In genomic region chr10:116815641-116816415, GRCh38 we compare ENCODE assay signal across 19 cellular contexts. TPM values are rescaled to one million over a fixed set of nuclear protein-coding genes. Genes with fewer than 3 reads are reported as not detected.
DNase-seq lines count a peak whose midpoint lies in the region; ATAC-seq and TF ChIP-seq lines count a peak whose summit lies in the region.
"Had no signal": no experiment of that assay in that cellular context is flagged by ENCODE, and none has a peak within 500 bp of the region (broad histone marks: within the 10 kb centered on the region; RNA-seq: fewer than 3 reads in every experiment).

No MANE protein-coding gene starts in this region.

- peak; percentile 8 for ATAC-seq in foreskin keratinocyte
- ATAC-seq in HG03135 (IDR thresholded peaks at IDR 0.05; ENCODE audit: unreplicated experiment), result no peak
- no peak for ATAC-seq in GM21825 (IDR thresholded peaks at IDR 0.05; ENCODE audit: unreplicated experiment)
- ATAC-seq: effector memory CD8-positive, alpha-beta T cell had no signal

- H3K27ac ChIP-seq in foreskin keratinocyte, result no peak overlapping the region
- H3K27ac ChIP-seq in tibial nerve, result no peak overlapping the region
- H3K27ac ChIP-seq: neutrophil, tibial artery had no signal

- TF ChIP-seq POLR2A in tibial nerve (IDR thresholded peaks at IDR 0.05), result no peak

- H3K4me1 ChIP-seq in foreskin keratinocyte (no peaks in the 10 kb centered on the region), tibial nerve (no peaks in the 10 kb centered on the region)
- H3K4me1 ChIP-seq: BE2C, tibial artery had no signal

- no peaks in the 10 kb centered on the region for H3K36me3 ChIP-seq in tibial nerve
- H3K36me3 ChIP-seq: BE2C, neutrophil, tibial artery had no signal

- 43 to 45% methylated on average over 16 to 18 of the region's 18 CpGs for WGBS in tibial nerve, 2 donors

- H3K9me3 ChIP-seq in tibial nerve, result peaks cover 0 to 12% (median 0%) of the 10 kb centered on the region in 4 donors
- H3K9me3 ChIP-seq: BE2C, neutrophil, tibial artery had no signal

- no peak for TF ChIP-seq EP300 in tibial nerve (IDR thresholded peaks at IDR 0.05)

- peaks cover 32% of the 10 kb centered on the region for H3K27me3 ChIP-seq in foreskin keratinocyte
- peaks cover 0 to 47% of the 10 kb centered on the region in 2 donors for H3K27me3 ChIP-seq in tibial nerve

- no peak overlapping the region for H3K4me3 ChIP-seq in tibial nerve
- H3K4me3 ChIP-seq: tibial artery had no signal

- TF ChIP-seq CTCF in foreskin keratinocyte (conservative IDR thresholded peaks at IDR 0.05), result no peak
- no peak for TF ChIP-seq CTCF in tibial nerve (IDR thresholded peaks at IDR 0.05)

- peak; percentile 23 for DNase-seq in A172 (ENCODE audit: low spot score)
- peak; percentile 32 for DNase-seq in EH (ENCODE audit: low read depth)
- peak; percentile 66 for DNase-seq in NCI-H69 (lab: John Stamatoyannopoulos, UW)
- DNase-seq in foreskin keratinocyte, result no peak
- no peak for DNase-seq in tibial nerve (ENCODE audit: low spot score in 2 of 2)
- DNase-seq in COR-L47 (lab: John Stamatoyannopoulos, UW), result no peak
- DNase-seq: activated CD4-positive, alpha-beta T cell treated with anti-CD3 and anti-CD28 coated beads, Interleukin-2, amount 10 ng/mL, durations not matched to agents 7 days and 5 days; activated naive CD8-positive, alpha-beta T cell treated with anti-CD3 and anti-CD28 coated beads for 36 hours; BE2C; central memory CD4-positive, alpha-beta T cell; effector memory CD8-positive, alpha-beta T cell; H7; KBM-7; NCI-H1436; SHP77 treated with DMSO at 0.1 percent for 48 hours; tibial artery had no signal

RNA-seq across cellular contexts. Expression of gene ENO4, which starts 33.5 kb away (rescaled TPM):
- 0.07 and 0.22 TPM in 2 replicates for total RNA-seq in A172 (2014; rRNA removed; shearing (Covaris generic))
- total RNA-seq in foreskin keratinocyte, result 0.14 TPM in 1 of 2 replicates, not detected in the other
- polyA plus RNA-seq in foreskin keratinocyte, result 0.08 and 0.12 TPM in 2 replicates
- total RNA-seq in tibial nerve, result 1 to 10 TPM in 1 of 4 donors, under 1 TPM in 2, not detected in 1; 0.21 to 1.2 (median 0.39) TPM
- total RNA-seq: activated CD4-positive, alpha-beta T cell treated with anti-CD3 and anti-CD28 coated beads, Interleukin-2, amount 10 ng/mL, durations not matched to agents 7 days and 5 days; activated naive CD8-positive, alpha-beta T cell treated with anti-CD3 and anti-CD28 coated beads for 36 hours had no signal

Comparison
In these comparisons a context has a peak if more than half of its experiments do, and no peak if none do; other contexts are left out.
1. DNase-seq: peak in A172 (single experiment), EH (single experiment) and NCI-H69 (single experiment); none in foreskin keratinocyte (0 of 2), tibial nerve (0 of 2) and COR-L47 (single experiment).